ENCODE assay signal across 19 cellular contexts in the genomic region with DNA sequence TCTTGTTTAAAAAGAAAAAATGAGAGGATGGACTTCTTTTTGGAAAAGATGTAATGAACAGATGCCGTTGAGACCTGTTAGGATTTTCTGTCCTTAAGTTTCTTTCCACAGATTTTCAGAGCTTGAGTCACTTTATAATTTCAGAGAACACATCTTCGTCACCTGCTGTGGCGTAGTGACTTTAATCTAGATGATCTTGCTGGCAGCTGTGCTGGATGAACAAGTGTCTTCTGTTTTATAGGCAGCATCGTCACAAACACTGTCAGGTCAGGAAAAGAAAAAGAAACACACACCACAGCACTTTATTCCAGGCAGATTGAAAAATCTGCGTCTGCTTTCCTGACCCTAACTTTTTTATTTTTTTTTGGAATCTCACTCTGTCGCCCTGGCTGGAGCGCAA. TPM values are rescaled to one million over a fixed set of nuclear protein-coding genes. Genes with fewer than 3 reads are reported as not detected.
DNase-seq lines count a peak whose midpoint lies in the region; ATAC-seq and TF ChIP-seq lines count a peak whose summit lies in the region.
"Had no signal": no experiment of that assay in that cellular context is flagged by ENCODE, and none has a peak within 500 bp of the region (broad histone marks: within the 10 kb centered on the region; RNA-seq: fewer than 3 reads in every experiment).

No MANE protein-coding gene starts in this region.

- H3K4me1 ChIP-seq in prostate gland (replicated peaks): no peaks in the 10 kb centered on the region
- H3K4me1 ChIP-seq in lower lobe of right lung: no peaks in the 10 kb centered on the region
- H3K4me1 ChIP-seq: BE2C, BLaER1 had no signal

- intact Hi-C loops in prostate gland (cut with DNase I) (no loop called here), lower lobe of right lung (cut with DNase I) (loop anchor here (10.0 kb wide), 1 partner anchor 309 kb away; no protein-coding TSS in a partner anchor), Calu3 (cut with micrococcal nuclease; ENCODE audit: unreplicated experiment) (no loop called here)

- no peak overlapping the region for H3K4me3 Mint-ChIP-seq in Calu3 (ENCODE audit: low read depth, unreplicated experiment)
- H3K4me3 Mint-ChIP-seq: CD14-positive monocyte; CD4-positive, alpha-beta memory T cell; CD4-positive, CD25-positive, alpha-beta regulatory T cell; CD8-positive, alpha-beta memory T cell had no signal

- H3K27ac ChIP-seq in prostate gland: no peak overlapping the region
- H3K27ac ChIP-seq in lower lobe of right lung: no peak overlapping the region
- H3K27ac ChIP-seq: BLaER1 had no signal

- no peak overlapping the region for H3K4me3 ChIP-seq in LNCaP clone FGC (ENCODE audit: low read depth, low read length)
- H3K4me3 ChIP-seq in prostate gland: no peak overlapping the region
- H3K4me3 ChIP-seq in lower lobe of right lung: no peak overlapping the region
- H3K4me3 ChIP-seq: BLaER1 had no signal

- H3K27me3 ChIP-seq in prostate gland (replicated peaks; ENCODE audit: insufficient read depth) (no peaks in the 10 kb centered on the region), lower lobe of right lung (ENCODE audit: low read depth) (no peaks in the 10 kb centered on the region)
- H3K27me3 ChIP-seq: BE2C, BLaER1 had no signal

- H3K36me3 ChIP-seq in prostate gland: no peaks in the 10 kb centered on the region
- no peaks in the 10 kb centered on the region for H3K36me3 ChIP-seq in lower lobe of right lung
- H3K36me3 ChIP-seq: BE2C, BLaER1 had no signal

- ATAC-seq in lower lobe of right lung (no peak), GM21825 (IDR thresholded peaks at IDR 0.05; ENCODE audit: unreplicated experiment) (no peak), left lobe of liver (no peak)

- peak; percentile 51 for DNase-seq in LNCaP clone FGC (ENCODE audit: low read depth)
- DNase-seq in myocyte (ENCODE audit: low read depth): peak; percentile 68
- peak; percentile 12 for DNase-seq in prostate gland (ENCODE audit: low spot score)
- no peak for DNase-seq in lower lobe of right lung
- DNase-seq in Calu3: no peak
- DNase-seq in left lobe of liver (ENCODE audit: low spot score): no peak
- DNase-seq: 8988T; ACHN; BE2C; C1 segment of cervical spinal cord; CD4-positive, alpha-beta memory T cell; CD4-positive, CD25-positive, alpha-beta regulatory T cell; CD8-positive, alpha-beta memory T cell; COR-L47; DMS79 treated with DMSO at 0.1 percent for 48 hours; GF-D8 had no signal

- no peaks in the 10 kb centered on the region for H3K9me3 Mint-ChIP-seq in Calu3 (ENCODE audit: low read depth, unreplicated experiment)
- H3K9me3 Mint-ChIP-seq: CD4-positive, alpha-beta memory T cell; CD8-positive, alpha-beta memory T cell had no signal

- WGBS in prostate gland: 40% methylated on average over 7 of the region's 7 CpGs

- H3K9me3 ChIP-seq in prostate gland (no peaks in the 10 kb centered on the region), lower lobe of right lung (no peaks in the 10 kb centered on the region)
- H3K9me3 ChIP-seq: BE2C had no signal

- no TSS peak for BruUV-seq in Calu3 (replicated peaks; lab: Mats Ljungman, UMichigan)

- peaks cover 12% of the 10 kb centered on the region for H3K4me1 Mint-ChIP-seq in Calu3 (ENCODE audit: low read depth, unreplicated experiment)
- H3K4me1 Mint-ChIP-seq: CD4-positive, alpha-beta memory T cell had no signal

- H3K27me3 Mint-ChIP-seq in Calu3 (ENCODE audit: unreplicated experiment): no peaks in the 10 kb centered on the region

- no peak for TF ChIP-seq POLR2A in prostate gland (IDR thresholded peaks at IDR 0.05)

- CTCF ChIA-PET in Calu3 (lab: Charles Lee): no interaction called here

- H3K36me3 Mint-ChIP-seq in Calu3 (ENCODE audit: insufficient read depth, unreplicated experiment): no peaks in the 10 kb centered on the region
- H3K36me3 Mint-ChIP-seq: CD14-positive monocyte; CD4-positive, alpha-beta memory T cell; CD4-positive, CD25-positive, alpha-beta regulatory T cell had no signal

- no peak overlapping the region for H3K27ac Mint-ChIP-seq in Calu3 (ENCODE audit: unreplicated experiment)
- H3K27ac Mint-ChIP-seq: CD14-positive monocyte; CD4-positive, alpha-beta memory T cell; CD4-positive, CD25-positive, alpha-beta regulatory T cell; CD8-positive, alpha-beta memory T cell had no signal

- no peak for TF ChIP-seq CTCF in LNCaP clone FGC (IDR thresholded peaks at IDR 0.05; ENCODE audit: control insufficient read depth, extremely low read depth, insufficient read depth)
- no peak for TF ChIP-seq CTCF in prostate gland (IDR thresholded peaks at IDR 0.05)
- no peak for TF ChIP-seq CTCF in lower lobe of right lung (IDR thresholded peaks at IDR 0.05)
- TF ChIP-seq CTCF in Calu3 (IDR thresholded peaks at IDR 0.05; ENCODE audit: unreplicated experiment): no peak

RNA-seq across cellular contexts. Expression of gene GCNT2, which starts 35.7 kb away (rescaled TPM):
- total RNA-seq in myocyte (0.36 and 0.43 TPM in 2 replicates), prostate gland (10 to 100 TPM; 22.9 to 58.2 TPM), lower lobe of right lung (32.2 TPM), Calu3 (2022) (14.3 and 18.0 TPM in 2 replicates), left lobe of liver (9.4 TPM)
- polyA plus RNA-seq in myocyte (2012): 0.34 TPM

Comparison
In these comparisons a context has a peak if more than half of its experiments do, and no peak if none do; other contexts are left out.
1. DNase-seq: peak in LNCaP clone FGC (single experiment), myocyte (single experiment) and prostate gland (single experiment); none in lower lobe of right lung (single experiment), Calu3 (single experiment) and left lobe of liver (single experiment).